In the genomic region with DNA sequence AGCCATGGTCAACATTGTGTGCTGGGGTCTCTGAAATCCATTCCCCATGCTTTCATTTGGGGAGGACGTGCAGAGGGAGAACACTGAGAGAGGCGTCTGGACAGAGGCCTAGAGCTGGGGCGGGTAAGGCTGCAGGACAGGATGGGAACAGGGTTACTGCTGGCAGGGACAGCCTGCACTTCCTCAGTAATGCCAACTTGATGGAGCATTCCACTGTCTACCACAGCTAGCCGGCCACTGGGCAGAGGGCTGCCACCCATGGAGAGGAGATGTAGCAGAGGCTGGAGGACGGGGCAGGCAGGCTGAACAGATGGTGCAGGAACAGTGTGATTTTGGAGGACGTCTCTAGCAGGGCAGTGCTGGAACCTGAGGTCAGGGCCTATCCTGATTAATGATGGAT, we compare ENCODE assay signal across 20 cellular contexts. TPM values are rescaled to one million over a fixed set of nuclear protein-coding genes. Genes with fewer than 3 reads are reported as not detected.
DNase-seq lines count a peak whose midpoint lies in the region; ATAC-seq and TF ChIP-seq lines count a peak whose summit lies in the region.
"Had no signal": no experiment of that assay in that cellular context is flagged by ENCODE, and none has a peak within 500 bp of the region (broad histone marks: within the 10 kb centered on the region; RNA-seq: fewer than 3 reads in every experiment).

No MANE protein-coding gene starts in this region.

- no peaks in the 10 kb centered on the region for H3K27me3 ChIP-seq in Caco-2 (replicated peaks; ENCODE audit: control insufficient read depth, insufficient read depth, low read length)
- no peaks in the 10 kb centered on the region for H3K27me3 ChIP-seq in SJCRH30
- H3K27me3 ChIP-seq in gastroesophageal sphincter = no peaks in the 10 kb centered on the region
- no peaks in the 10 kb centered on the region for H3K27me3 ChIP-seq in testis
- H3K27me3 ChIP-seq: esophagus squamous epithelium, hepatocyte had no signal

- WGBS in gastroesophageal sphincter (ENCODE audit: low coverage in 1 of 2), 2 donors = 60 to 100% methylated on average over 2 of the region's 6 CpGs
- 79 to 80% methylated on average over 5 to 6 of the region's 6 CpGs for WGBS in testis, 2 donors

- no peaks in the 10 kb centered on the region for H3K9me3 Mint-ChIP-seq in Caco-2 (ENCODE audit: unreplicated experiment)
- H3K9me3 Mint-ChIP-seq in osteocyte (ENCODE audit: unreplicated experiment) = no peaks in the 10 kb centered on the region
- H3K9me3 Mint-ChIP-seq: stimulated activated naive B cell treated with anti-CD40 and anti-IgM and Interleukin-4, amounts not matched to agents 10 μg/mL and 1 μg/mL and 100 μg/mL, for 72 hours had no signal

- H3K4me3 ChIP-seq in Caco-2 (ENCODE audit: low read depth, low read length) = no peak overlapping the region
- no peak overlapping the region for H3K4me3 ChIP-seq in SJCRH30
- no peak overlapping the region for H3K4me3 ChIP-seq in gastroesophageal sphincter
- H3K4me3 ChIP-seq in testis = no peak overlapping the region
- H3K4me3 ChIP-seq: esophagus squamous epithelium, hepatocyte had no signal

- TF ChIP-seq POLR2A in gastroesophageal sphincter (IDR thresholded peaks at IDR 0.05) (no peak), testis (IDR thresholded peaks at IDR 0.05) (no peak)

- H3K4me3 Mint-ChIP-seq in Caco-2 (ENCODE audit: unreplicated experiment) = no peak overlapping the region
- no peak overlapping the region for H3K4me3 Mint-ChIP-seq in osteocyte (ENCODE audit: unreplicated experiment)
- H3K4me3 Mint-ChIP-seq: activated CD4-positive, alpha-beta T cell treated with anti-CD3 and anti-CD28 coated beads for 36 hours; dendritic cell treated with granulocyte-macrophage colony-stimulating factor and Interleukin-4, amounts not matched to agents 40 ng/mL and 50 ng/mL, for 4 days; stimulated activated naive B cell treated with anti-CD40 and anti-IgM and Interleukin-4, amounts not matched to agents 10 μg/mL and 1 μg/mL and 100 μg/mL, for 72 hours had no signal

- H3K36me3 Mint-ChIP-seq in Caco-2 (ENCODE audit: insufficient read depth, unreplicated experiment) = no peaks in the 10 kb centered on the region
- H3K36me3 Mint-ChIP-seq in osteocyte (ENCODE audit: unreplicated experiment) = no peaks in the 10 kb centered on the region

- no peak for DNase-seq in Caco-2
- DNase-seq in SJCRH30 = no peak
- no peak for DNase-seq in osteocyte (ENCODE audit: extremely low spot score, unreplicated experiment)
- DNase-seq in stimulated activated CD4-positive, alpha-beta T cell treated with anti-CD3 and anti-CD28 coated beads, Interleukin-1b, Interleukin-23, amount 100 ng/mL, for 48 hours = no peak
- DNase-seq in testis = no peak
- DNase-seq: activated CD4-positive, alpha-beta T cell treated with anti-CD3 and anti-CD28 coated beads for 36 hours; aorta; esophagus squamous epithelium; GOT3; NCI-H1694 treated with DMSO at 0.1 percent for 48 hours; NCI-H446; small intestine; stimulated activated naive B cell treated with anti-CD40 and anti-IgM and Interleukin-4, amounts not matched to agents 10 μg/mL and 1 μg/mL and 100 μg/mL, for 72 hours; T-helper 9 cell had no signal

- H3K4me1 ChIP-seq in Caco-2 (peaks cover 50% of the 10 kb centered on the region), SJCRH30 (peaks cover 40% of the 10 kb centered on the region), gastroesophageal sphincter (peaks cover 10 to 65% (median 24%) of the 10 kb centered on the region in 3 donors), testis (no peaks in the 10 kb centered on the region)
- H3K4me1 ChIP-seq: parathyroid adenoma had no signal

- no peak for TF ChIP-seq EP300 in gastroesophageal sphincter (IDR thresholded peaks at IDR 0.05)

- no TSS peak for BruUV-seq in Caco-2 (replicated peaks; lab: Mats Ljungman, UMichigan)

- H3K27ac ChIP-seq in SJCRH30 = peak overlapping the region; percentile 93; the same call in 1 of the 2 replicates
- H3K27ac ChIP-seq in gastroesophageal sphincter = peak overlapping the region in 3 of 4 donors; percentile 85 to 93 (median 91)
- no peak overlapping the region for H3K27ac ChIP-seq in testis
- H3K27ac ChIP-seq: esophagus squamous epithelium, parathyroid adenoma had no signal

- H3K36me3 ChIP-seq in Caco-2 (ENCODE audit: control insufficient read depth, insufficient read depth, low read length) = no peaks in the 10 kb centered on the region
- H3K36me3 ChIP-seq in SJCRH30 = no peaks in the 10 kb centered on the region
- no peaks in the 10 kb centered on the region for H3K36me3 ChIP-seq in gastroesophageal sphincter
- H3K36me3 ChIP-seq in testis (ENCODE audit: low read depth, missing control alignments) = no peaks in the 10 kb centered on the region
- H3K36me3 ChIP-seq: esophagus squamous epithelium had no signal

- no peaks in the 10 kb centered on the region for H3K27me3 Mint-ChIP-seq in Caco-2 (ENCODE audit: insufficient read depth, unreplicated experiment)
- H3K27me3 Mint-ChIP-seq in osteocyte (ENCODE audit: unreplicated experiment) = no peaks in the 10 kb centered on the region
- H3K27me3 Mint-ChIP-seq: activated CD4-positive, alpha-beta T cell treated with anti-CD3 and anti-CD28 coated beads for 36 hours; dendritic cell treated with granulocyte-macrophage colony-stimulating factor and Interleukin-4, amounts not matched to agents 40 ng/mL and 50 ng/mL, for 4 days; stimulated activated naive B cell treated with anti-CD40 and anti-IgM and Interleukin-4, amounts not matched to agents 10 μg/mL and 1 μg/mL and 100 μg/mL, for 72 hours had no signal

- peaks cover 43% of the 10 kb centered on the region for H3K4me1 Mint-ChIP-seq in Caco-2 (ENCODE audit: low read depth, unreplicated experiment)
- peaks cover 48% of the 10 kb centered on the region for H3K4me1 Mint-ChIP-seq in osteocyte (ENCODE audit: unreplicated experiment)
- H3K4me1 Mint-ChIP-seq: activated CD4-positive, alpha-beta T cell treated with anti-CD3 and anti-CD28 coated beads for 36 hours had no signal

- ATAC-seq in gastroesophageal sphincter (no peak), HG02610 (IDR thresholded peaks at IDR 0.05; ENCODE audit: unreplicated experiment) (no peak), GM21529 (IDR thresholded peaks at IDR 0.05; ENCODE audit: unreplicated experiment) (no peak)
- ATAC-seq: activated CD4-positive, alpha-beta T cell treated with anti-CD3 and anti-CD28 coated beads for 36 hours; stimulated activated naive B cell treated with anti-CD40 and anti-IgM and Interleukin-4, amounts not matched to agents 10 μg/mL and 1 μg/mL and 100 μg/mL, for 72 hours had no signal

- TF ChIP-seq CTCF in Caco-2 (IDR thresholded peaks at IDR 0.05; ENCODE audit: insufficient read depth in 1 of 2, low read depth in 1 of 2, low read length in 1 of 2, severe bottlenecking in 1 of 2, unreplicated experiment in 1 of 2) = no peak
- TF ChIP-seq CTCF in gastroesophageal sphincter (IDR thresholded peaks at IDR 0.05) = no peak
- no peak for TF ChIP-seq CTCF in osteocyte (IDR thresholded peaks at IDR 0.05)
- TF ChIP-seq CTCF in testis (IDR thresholded peaks at IDR 0.05) = no peak

- H3K9me3 ChIP-seq in Caco-2 = no peaks in the 10 kb centered on the region
- H3K9me3 ChIP-seq in SJCRH30 (replicated peaks) = no peaks in the 10 kb centered on the region
- H3K9me3 ChIP-seq in gastroesophageal sphincter = no peaks in the 10 kb centered on the region
- no peaks in the 10 kb centered on the region for H3K9me3 ChIP-seq in testis
- H3K9me3 ChIP-seq: esophagus squamous epithelium had no signal

- peak overlapping the region; percentile 85 for H3K27ac Mint-ChIP-seq in Caco-2 (ENCODE audit: unreplicated experiment)
- H3K27ac Mint-ChIP-seq in osteocyte (ENCODE audit: unreplicated experiment) = peak overlapping the region; percentile 94
- H3K27ac Mint-ChIP-seq: activated CD4-positive, alpha-beta T cell treated with anti-CD3 and anti-CD28 coated beads for 36 hours; dendritic cell treated with granulocyte-macrophage colony-stimulating factor and Interleukin-4, amounts not matched to agents 40 ng/mL and 50 ng/mL, for 4 days; stimulated activated naive B cell treated with anti-CD40 and anti-IgM and Interleukin-4, amounts not matched to agents 10 μg/mL and 1 μg/mL and 100 μg/mL, for 72 hours had no signal

- CTCF ChIA-PET in Caco-2 (lab: Charles Lee) = no interaction called here

- POLR2A ChIA-PET in Caco-2 (lab: Charles Lee) = no interaction called here

- intact Hi-C loops in Caco-2 (cut with micrococcal nuclease; ENCODE audit: unreplicated experiment) = loop anchor here (10.0 kb wide), 1 partner anchor 84 kb away; no protein-coding TSS in a partner anchor
- intact Hi-C loops in testis (cut with DNase I; ENCODE audit: low total_unique reads) = no loop called here

RNA-seq across cellular contexts. Expression of gene MRPL33, which starts 29.3 kb away (rescaled TPM):
- total RNA-seq in Caco-2 (2022) = 84.9 and 89.5 TPM in 2 replicates
- total RNA-seq in SJCRH30 (2014; rRNA removed; shearing (Covaris generic)) = 180 and 212 TPM in 2 replicates
- total RNA-seq in gastroesophageal sphincter = 100 to 1,000 TPM; 216 to 448 (median 360) TPM
- 43.5 and 51.6 TPM in 2 replicates for total RNA-seq in osteocyte
- 100 to 1,000 TPM; 142 to 175 TPM for total RNA-seq in testis
- polyA plus RNA-seq in testis (ENCODE audit: insufficient read depth, low read depth, low replicate concordance) = 204 TPM

Comparison
In these comparisons a context has a peak if more than half of its experiments do, and no peak if none do; other contexts are left out.
1. H3K27ac ChIP-seq: peak in SJCRH30 (single experiment) and gastroesophageal sphincter (3 of 4); none in testis (0 of 2).